ENCODE assay signal across 9 cellular contexts in the genomic region with DNA sequence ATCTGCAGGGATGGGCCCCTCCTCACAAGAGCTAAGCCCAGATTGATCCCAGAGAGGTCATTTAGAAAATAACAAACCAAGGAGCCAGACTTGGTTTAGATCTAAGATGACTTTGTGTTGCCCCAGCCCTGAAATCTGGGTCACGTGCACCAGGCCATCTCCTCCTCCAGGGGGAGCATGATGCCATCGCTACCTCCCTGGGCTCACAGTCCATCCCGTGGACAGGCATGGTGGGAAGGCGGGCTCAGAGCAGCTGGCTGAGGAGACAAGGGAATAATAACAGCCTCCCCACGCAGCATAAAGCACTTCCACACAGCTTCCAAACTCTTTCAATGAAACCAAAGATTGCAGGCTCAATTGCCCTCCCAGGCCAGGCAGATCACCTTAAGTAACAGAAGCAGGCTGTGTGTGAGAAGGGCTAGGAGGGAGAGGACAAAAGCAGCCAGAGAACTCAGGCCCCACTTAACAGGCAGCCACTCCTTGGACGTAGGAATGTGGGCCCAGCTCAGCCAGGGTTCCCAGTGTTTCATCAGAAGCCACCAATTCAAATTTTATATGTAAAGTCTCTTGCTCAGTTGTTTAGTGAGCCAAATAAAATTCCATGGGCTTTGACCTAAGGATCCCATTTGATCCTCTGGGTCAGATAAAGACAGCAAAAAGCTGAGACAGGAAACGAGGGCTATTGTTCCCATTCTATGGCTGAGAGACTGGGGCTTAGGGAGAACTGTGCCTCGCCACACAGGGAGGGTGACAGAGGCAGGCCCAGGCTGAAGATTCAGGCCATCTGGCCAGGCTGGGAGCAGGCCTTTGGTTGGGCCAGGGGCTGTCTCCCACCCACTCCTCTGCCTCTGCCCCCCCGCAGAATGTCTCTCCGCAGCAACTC.
DNase-seq lines count a peak whose midpoint lies in the region; ATAC-seq and TF ChIP-seq lines count a peak whose summit lies in the region.
"Had no signal": no experiment of that assay in that cellular context is flagged by ENCODE, and none has a peak within 500 bp of the region (broad histone marks: within the 10 kb centered on the region; RNA-seq: fewer than 3 reads in every experiment).

No MANE protein-coding gene starts in this region.

- H3F3A ChIP-seq in Loucy (ENCODE audit: low read depth): no peaks in the 10 kb centered on the region

- H2AFZ ChIP-seq in Loucy (ENCODE audit: low read length): no peak overlapping the region

- H3K4me1 ChIP-seq in Loucy (ENCODE audit: insufficient read depth, low read length, poor library complexity, severe bottlenecking): no peaks in the 10 kb centered on the region

- H3K9me3 ChIP-seq in Loucy (ENCODE audit: insufficient read depth, low read depth, low read length): no peaks in the 10 kb centered on the region

- H3K36me3 Mint-ChIP-seq in activated CD8-positive, alpha-beta memory T cell treated with anti-CD3 and anti-CD28 coated beads, Interleukin-2, amount 10 ng/mL, durations not matched to agents 7 days and 5 days: no peaks in the 10 kb centered on the region

- no peak overlapping the region for H3K4me3 ChIP-seq in Loucy (ENCODE audit: low read length, poor library complexity, severe bottlenecking)

- H3K27me3 Mint-ChIP-seq in activated CD8-positive, alpha-beta memory T cell treated with anti-CD3 and anti-CD28 coated beads, Interleukin-2, amount 10 ng/mL, durations not matched to agents 7 days and 5 days: no peaks in the 10 kb centered on the region

- H3K9ac ChIP-seq in Loucy (ENCODE audit: low read depth, low read length, poor library complexity, severe bottlenecking): no peak overlapping the region

- no peaks in the 10 kb centered on the region for H3K4me1 Mint-ChIP-seq in activated CD8-positive, alpha-beta memory T cell treated with anti-CD3 and anti-CD28 coated beads, Interleukin-2, amount 10 ng/mL, durations not matched to agents 7 days and 5 days
- H3K4me1 Mint-ChIP-seq: central memory CD8-positive, alpha-beta T cell had no signal

- peak; percentile 83 for TF ChIP-seq CTCF in Loucy (conservative IDR thresholded peaks at IDR 0.05; ENCODE audit: low read length)

- H3K79me2 ChIP-seq in Loucy (ENCODE audit: insufficient read depth, low read length): no peaks in the 10 kb centered on the region

- no peaks in the 10 kb centered on the region for H3K9me2 ChIP-seq in Loucy (replicated peaks; ENCODE audit: low read depth, low read length)

- H4K20me1 ChIP-seq in Loucy (ENCODE audit: insufficient read depth, low read length, poor library complexity, severe bottlenecking): no peaks in the 10 kb centered on the region

- ATAC-seq in activated CD8-positive, alpha-beta memory T cell treated with anti-CD3 and anti-CD28 coated beads, Interleukin-2, amount 10 ng/mL, durations not matched to agents 7 days and 5 days: peak; percentile 42
- no peak for ATAC-seq in GM18907 (IDR thresholded peaks at IDR 0.05; ENCODE audit: unreplicated experiment)

- H3K27ac Mint-ChIP-seq in activated CD8-positive, alpha-beta memory T cell treated with anti-CD3 and anti-CD28 coated beads, Interleukin-2, amount 10 ng/mL, durations not matched to agents 7 days and 5 days: no peak overlapping the region

- no peak overlapping the region for H3K4me3 Mint-ChIP-seq in activated CD8-positive, alpha-beta memory T cell treated with anti-CD3 and anti-CD28 coated beads, Interleukin-2, amount 10 ng/mL, durations not matched to agents 7 days and 5 days
- H3K4me3 Mint-ChIP-seq: central memory CD8-positive, alpha-beta T cell had no signal

- no peaks in the 10 kb centered on the region for H3K36me3 ChIP-seq in Loucy (ENCODE audit: insufficient read depth, low read length)

- CTCF ChIA-PET in activated CD8-positive, alpha-beta memory T cell treated with anti-CD3 and anti-CD28 coated beads, Interleukin-2, amount 10 ng/mL, durations not matched to agents 7 days and 5 days (lab: Charles Lee): interaction anchor here (0.9 kb wide), 1 partner anchor 13 kb away, joined by 4 read pairs; no protein-coding TSS in a partner anchor

- no peaks in the 10 kb centered on the region for H3K9me3 Mint-ChIP-seq in activated CD8-positive, alpha-beta memory T cell treated with anti-CD3 and anti-CD28 coated beads, Interleukin-2, amount 10 ng/mL, durations not matched to agents 7 days and 5 days (ENCODE audit: low read depth)
- H3K9me3 Mint-ChIP-seq: central memory CD8-positive, alpha-beta T cell had no signal

- H3K4me2 ChIP-seq in Loucy (ENCODE audit: low read depth, low read length, poor library complexity, severe bottlenecking): no peak overlapping the region

- no peaks in the 10 kb centered on the region for H3K27me3 ChIP-seq in Loucy (ENCODE audit: insufficient read depth, low read length, poor library complexity, severe bottlenecking)

- DNase-seq in activated CD8-positive, alpha-beta memory T cell treated with anti-CD3 and anti-CD28 coated beads, Interleukin-2, amount 10 ng/mL, durations not matched to agents 7 days and 5 days: no peak
- no peak for DNase-seq in activated CD8-positive, alpha-beta memory T cell treated with anti-CD3 and anti-CD28 coated beads, Interleukin-2, amount 50 U/mL, for 48 hours
- peak; percentile 71 for DNase-seq in astrocyte of the hippocampus (ENCODE audit: low read depth, low spot score)
- peak; percentile 92 for DNase-seq in iPS-NIHi11 (ENCODE audit: low spot score)
- peak; percentile 25 for DNase-seq in stromal cell of bone marrow (ENCODE audit: low read depth)
- DNase-seq in putamen (ENCODE audit: low spot score): no peak

Comparison
In these comparisons a context has a peak if more than half of its experiments do, and no peak if none do; other contexts are left out.
1. DNase-seq: peak in astrocyte of the hippocampus (single experiment), iPS-NIHi11 (single experiment) and stromal cell of bone marrow (single experiment); none in activated CD8-positive, alpha-beta memory T cell treated with anti-CD3 and anti-CD28 coated beads, Interleukin-2, amount 10 ng/mL, durations not matched to agents 7 days and 5 days (single experiment), activated CD8-positive, alpha-beta memory T cell treated with anti-CD3 and anti-CD28 coated beads, Interleukin-2, amount 50 U/mL, for 48 hours (single experiment) and putamen (single experiment).